In the genomic region with DNA sequence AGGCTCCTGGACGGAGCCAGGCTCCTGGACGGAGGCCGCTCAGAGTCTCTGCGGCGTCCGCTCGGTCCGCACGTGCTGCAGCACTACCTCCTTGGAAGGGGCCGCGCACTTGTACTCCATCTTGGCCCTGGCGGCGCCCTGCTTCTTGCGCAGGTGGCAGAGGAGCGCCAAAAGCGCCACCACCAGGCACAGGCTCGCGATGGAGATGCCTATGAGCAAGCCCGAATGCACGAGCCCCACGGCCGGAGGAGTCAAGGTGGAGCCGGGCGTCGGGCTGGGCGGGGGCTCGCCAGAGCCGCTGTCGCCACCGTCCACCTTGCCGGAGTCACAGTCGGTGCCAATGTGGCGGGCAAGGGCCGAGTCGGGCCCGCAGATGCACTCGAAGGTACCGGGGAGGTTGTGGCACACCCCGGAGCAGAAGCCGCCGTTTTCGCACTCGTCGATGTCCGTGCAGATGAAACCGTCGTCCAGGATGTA, we compare ENCODE assay signal across 10 cellular contexts. TPM values are rescaled to one million over a fixed set of nuclear protein-coding genes. Genes with fewer than 3 reads are reported as not detected.
DNase-seq lines count a peak whose midpoint lies in the region; ATAC-seq and TF ChIP-seq lines count a peak whose summit lies in the region.
"Had no signal": no experiment of that assay in that cellular context is flagged by ENCODE, and none has a peak within 500 bp of the region (broad histone marks: within the 10 kb centered on the region; RNA-seq: fewer than 3 reads in every experiment).

No MANE protein-coding gene starts in this region.

- H3K4me3 ChIP-seq in GM06990 (replicated peaks; ENCODE audit: low read depth, low read length): no peak overlapping the region
- H3K4me3 ChIP-seq: body of pancreas had no signal

- H3K9me3 ChIP-seq in T-helper 17 cell (ENCODE audit: control insufficient read depth, low read length, poor library complexity, severe bottlenecking): no peaks in the 10 kb centered on the region
- H3K9me3 ChIP-seq: body of pancreas had no signal

- TF ChIP-seq CTCF in GM06990 (IDR thresholded peaks at IDR 0.05; ENCODE audit: insufficient read depth, low read length, poor library complexity, severe bottlenecking): no peak

- ATAC-seq in T-helper 17 cell: peak; percentile 23
- no peak for ATAC-seq in left cardiac atrium
- no peak for ATAC-seq in HG03025 (IDR thresholded peaks at IDR 0.05; ENCODE audit: low FRiP score, unreplicated experiment)
- no peak for ATAC-seq in HG02840 (IDR thresholded peaks at IDR 0.05; ENCODE audit: low FRiP score, unreplicated experiment)

- H3K36me3 Mint-ChIP-seq in T-helper 17 cell (ENCODE audit: low read depth): peaks cover 3% of the 10 kb centered on the region

- peak overlapping the region; percentile 71 for H3K4me3 Mint-ChIP-seq in T-helper 17 cell

- intact Hi-C loops in left cardiac atrium (cut with DNase I): loop anchor here in 1 of 2 donors (10.0 kb wide), 2 partner anchors 183 to 353 kb away; no protein-coding TSS in a partner anchor

- H3K27ac Mint-ChIP-seq in T-helper 17 cell: no peak overlapping the region

- H3K36me3 ChIP-seq in GM06990 (ENCODE audit: control insufficient read depth, insufficient read depth, low read length): no peaks in the 10 kb centered on the region

- H3K4me1 Mint-ChIP-seq in T-helper 17 cell: peaks cover 3% of the 10 kb centered on the region

- H3K27me3 ChIP-seq in GM06990 (replicated peaks; ENCODE audit: control insufficient read depth, insufficient read depth, low read length): peaks cover 2% of the 10 kb centered on the region; the same call in 1 of the 2 replicates

- DNase-seq in GM06990 (ENCODE audit: extremely low read depth, insufficient read length) (peak; percentile 11), T-helper 17 cell (no peak), left cardiac atrium (peak; percentile 50), retina (peak; percentile 49), DMS114 treated with DMSO at 0.1 percent for 48 hours (lab: John Stamatoyannopoulos, UW; ENCODE audit: unreplicated experiment) (no peak), EL (no peak)
- DNase-seq: NCI-H1436 had no signal

- H3K27me3 Mint-ChIP-seq in T-helper 17 cell: peaks cover 48% of the 10 kb centered on the region

RNA-seq across cellular contexts. Expression of gene THBD, which starts 1.7 kb away (rescaled TPM):
- total RNA-seq in T-helper 17 cell: 1 to 10 TPM; 1.0 to 1.1 TPM
- total RNA-seq in left cardiac atrium: 10 to 100 TPM; 20.6 to 50.5 TPM

RNA-seq across cellular contexts. Expression of gene SSTR4, which starts 12.7 kb away (rescaled TPM):
- not detected for total RNA-seq in T-helper 17 cell
- not detected for total RNA-seq in left cardiac atrium
- total RNA-seq: body of pancreas had no signal

RNA-seq across cellular contexts. Expression of gene CD93, which starts 38.3 kb away (rescaled TPM):
- total RNA-seq in T-helper 17 cell (1 to 10 TPM; 2.1 to 6.4 TPM), left cardiac atrium (100 to 1,000 TPM in 1 of 2 donors, 10 to 100 TPM in 1; 46.3 to 102 TPM)

Comparison
In these comparisons a context has a peak if more than half of its experiments do, and no peak if none do; other contexts are left out.
1. DNase-seq: peak in GM06990 (single experiment), left cardiac atrium (single experiment) and retina (single experiment); none in T-helper 17 cell (0 of 3), DMS114 treated with DMSO at 0.1 percent for 48 hours (single experiment) and EL (single experiment).
2. RNA of gene THBD, which starts 1.7 kb away (total RNA-seq): 20.6 to 50.5 TPM in left cardiac atrium; 1.0 to 1.1 TPM in T-helper 17 cell; every median in the first group is over 10 times any median in the second.
3. RNA of gene CD93, which starts 38.3 kb away (total RNA-seq): 46.3 to 102 TPM in left cardiac atrium; 2.1 to 6.4 TPM in T-helper 17 cell; every median in the first group is over 4 times any median in the second.